Comparison of ENCODE assay signal across 11 cellular contexts in the genomic region with DNA sequence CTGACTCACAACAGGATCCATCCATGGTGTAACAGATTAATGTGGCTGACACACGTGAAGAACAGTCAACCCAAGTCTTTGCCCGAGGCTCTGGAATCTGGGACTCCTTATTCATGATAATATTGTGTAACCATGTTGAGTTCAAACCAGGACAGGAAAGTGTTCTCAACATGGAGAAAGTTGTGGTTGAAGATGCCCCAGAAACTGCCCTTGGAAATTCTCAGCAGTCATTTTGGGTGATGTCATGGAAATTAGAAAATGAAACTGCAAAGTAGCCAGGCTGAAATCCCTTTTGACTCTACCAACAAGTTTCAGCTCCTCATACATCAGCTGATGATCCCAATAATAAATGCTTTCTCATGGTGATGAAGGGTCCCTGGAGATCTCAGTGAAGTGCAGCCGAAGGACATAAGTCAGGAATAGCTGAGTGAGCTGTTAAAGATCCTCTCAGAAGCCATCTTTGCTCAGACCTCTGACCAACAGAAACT.
DNase-seq lines count a peak whose midpoint lies in the region; TF ChIP-seq lines count a peak whose summit lies in the region.
"Had no signal": no experiment of that assay in that cellular context is flagged by ENCODE, and none has a peak within 500 bp of the region (broad histone marks: within the 10 kb centered on the region; RNA-seq: fewer than 3 reads in every experiment).

No MANE protein-coding gene starts in this region.

- H3K23ac ChIP-seq in neuronal stem cell (ENCODE audit: low read depth, low read length, poor library complexity): no peak overlapping the region

- H3K4me3 Mint-ChIP-seq in activated naive CD8-positive, alpha-beta T cell treated with anti-CD3 and anti-CD28 coated beads for 36 hours: no peak overlapping the region
- no peak overlapping the region for H3K4me3 Mint-ChIP-seq in progenitor cell of endocrine pancreas (ENCODE audit: low read depth)
- H3K4me3 Mint-ChIP-seq: neural crest cell; T-helper 1 cell treated with Interleukin-12 subunit alpha and Interleukin-12 subunit beta and Interleukin-4 antibody, amounts not matched to agents 30 μg/mL and 1 μg/mL, for 36 hours had no signal

- no peak for TF ChIP-seq CTCF in stomach (IDR thresholded peaks at IDR 0.05)
- no peak for TF ChIP-seq CTCF in progenitor cell of endocrine pancreas (IDR thresholded peaks at IDR 0.05; ENCODE audit: unreplicated experiment)

- H3K4me3 ChIP-seq in stomach: no peak overlapping the region
- H3K4me3 ChIP-seq in neuronal stem cell (ENCODE audit: low read length in 2 of 2): no peak overlapping the region

- H3K9me3 Mint-ChIP-seq in activated naive CD8-positive, alpha-beta T cell treated with anti-CD3 and anti-CD28 coated beads for 36 hours: no peaks in the 10 kb centered on the region
- no peaks in the 10 kb centered on the region for H3K9me3 Mint-ChIP-seq in progenitor cell of endocrine pancreas (ENCODE audit: low read depth)
- H3K9me3 Mint-ChIP-seq: T-helper 1 cell treated with Interleukin-12 subunit alpha and Interleukin-12 subunit beta and Interleukin-4 antibody, amounts not matched to agents 30 μg/mL and 1 μg/mL, for 36 hours had no signal

- H3K36me3 Mint-ChIP-seq in activated naive CD8-positive, alpha-beta T cell treated with anti-CD3 and anti-CD28 coated beads for 36 hours: peaks cover 12% of the 10 kb centered on the region
- no peaks in the 10 kb centered on the region for H3K36me3 Mint-ChIP-seq in progenitor cell of endocrine pancreas (ENCODE audit: insufficient read depth)

- no peak overlapping the region for H3K4ac ChIP-seq in neuronal stem cell (ENCODE audit: low read length)

- no peak overlapping the region for H4K91ac ChIP-seq in neuronal stem cell (ENCODE audit: low read depth, low read length, poor library complexity)

- peak overlapping the region; percentile 52 for H3K27ac Mint-ChIP-seq in activated naive CD8-positive, alpha-beta T cell treated with anti-CD3 and anti-CD28 coated beads for 36 hours
- H3K27ac Mint-ChIP-seq in progenitor cell of endocrine pancreas: no peak overlapping the region
- H3K27ac Mint-ChIP-seq: T-helper 1 cell treated with Interleukin-12 subunit alpha and Interleukin-12 subunit beta and Interleukin-4 antibody, amounts not matched to agents 30 μg/mL and 1 μg/mL, for 36 hours had no signal

- H3K27ac ChIP-seq in stomach (peak overlapping the region in 4 of 5 donors; percentile 12 to 68 (median 58)), neuronal stem cell (replicated peaks; ENCODE audit: low read length) (no peak overlapping the region)

- H3K9ac ChIP-seq in neuronal stem cell (ENCODE audit: low read depth, low read length, poor library complexity): no peak overlapping the region

- intact Hi-C loops in stomach (cut with DNase I; ENCODE audit: low total_unique reads): no loop called here

- 52 to 80% (median 70%) methylated on average over 3 of the region's 3 CpGs for WGBS in stomach, 5 donors
- WGBS in neuronal stem cell (ENCODE audit: extremely low coverage in 2 of 2, insufficient read length in 2 of 2, insufficient replicate concordance in 1 of 2), 2 donors: no CpG with 5 or more reads among the region's 3 CpGs

- DNase-seq in GOT3 (lab: John Stamatoyannopoulos, UW) (peak; percentile 38), foreskin melanocyte (peak; percentile 93), stomach (no peak), neuronal stem cell (ENCODE audit: low spot score) (no peak), midbrain (lab: John Stamatoyannopoulos, UW) (no peak), NCI-H748 treated with DMSO at 0.1 percent for 48 hours (lab: John Stamatoyannopoulos, UW) (no peak), progenitor cell of endocrine pancreas (ENCODE audit: low spot score, unreplicated experiment) (no peak)
- DNase-seq in activated naive CD8-positive, alpha-beta T cell treated with anti-CD3 and anti-CD28 coated beads for 36 hours: no peak
- DNase-seq: NCI-H146 had no signal

- no peak overlapping the region for H2AFZ ChIP-seq in neuronal stem cell (ENCODE audit: low read length)

- H3K36me3 ChIP-seq in stomach: no peaks in the 10 kb centered on the region
- peaks cover 0 to 2% of the 10 kb centered on the region in 2 donors for H3K36me3 ChIP-seq in neuronal stem cell (replicated peaks in 1 of 2; ENCODE audit: control insufficient read depth in 2 of 2, insufficient read depth in 2 of 2, low read length in 2 of 2)

- no peak overlapping the region for H3K18ac ChIP-seq in neuronal stem cell (ENCODE audit: low read length)

- H4K8ac ChIP-seq in neuronal stem cell (ENCODE audit: low read depth, low read length): no peak overlapping the region

- no peaks in the 10 kb centered on the region for H3K27me3 Mint-ChIP-seq in activated naive CD8-positive, alpha-beta T cell treated with anti-CD3 and anti-CD28 coated beads for 36 hours
- H3K27me3 Mint-ChIP-seq in progenitor cell of endocrine pancreas: peaks cover 11% of the 10 kb centered on the region

- TF ChIP-seq EP300 in stomach (IDR thresholded peaks at IDR 0.05): no peak

- peaks cover 10% of the 10 kb centered on the region for H3K4me1 Mint-ChIP-seq in activated naive CD8-positive, alpha-beta T cell treated with anti-CD3 and anti-CD28 coated beads for 36 hours
- no peaks in the 10 kb centered on the region for H3K4me1 Mint-ChIP-seq in progenitor cell of endocrine pancreas (ENCODE audit: low read depth)
- H3K4me1 Mint-ChIP-seq: neural crest cell had no signal

- H3K27me3 ChIP-seq in stomach: no peaks in the 10 kb centered on the region
- H3K27me3 ChIP-seq in neuronal stem cell (ENCODE audit: control insufficient read depth in 3 of 3, insufficient read depth in 3 of 3, low read depth in 1 of 3, low read length in 3 of 3): peaks cover 0 to 6% (median 0%) of the 10 kb centered on the region in 3 experiments

- no peak overlapping the region for H2BK120ac ChIP-seq in neuronal stem cell (ENCODE audit: low read depth, low read length)

- H3K4me2 ChIP-seq in neuronal stem cell (ENCODE audit: insufficient read depth, low read length, poor library complexity, severe bottlenecking): no peak overlapping the region

- H2BK12ac ChIP-seq in neuronal stem cell (ENCODE audit: low read length): no peak overlapping the region

- no peak overlapping the region for H2AK5ac ChIP-seq in neuronal stem cell (ENCODE audit: low read depth, low read length)

- no peak overlapping the region for H2BK5ac ChIP-seq in neuronal stem cell (ENCODE audit: low read length)

- TF ChIP-seq POLR2A in stomach (IDR thresholded peaks at IDR 0.05): no peak

- no peaks in the 10 kb centered on the region for H3K9me3 ChIP-seq in stomach
- no peaks in the 10 kb centered on the region for H3K9me3 ChIP-seq in neuronal stem cell (replicated peaks in 1 of 2; ENCODE audit: control insufficient read depth in 2 of 2, insufficient read depth in 1 of 2, low read depth in 1 of 2, low read length in 2 of 2)

- H3K4me1 ChIP-seq in stomach: peaks cover 0 to 39% (median 10%) of the 10 kb centered on the region in 4 donors
- peaks cover 0 to 4% of the 10 kb centered on the region in 2 donors for H3K4me1 ChIP-seq in neuronal stem cell (ENCODE audit: control insufficient read depth in 2 of 2, insufficient read depth in 1 of 2, low read depth in 1 of 2, low read length in 2 of 2)

- H3K79me1 ChIP-seq in neuronal stem cell (ENCODE audit: low read depth, low read length): no peaks in the 10 kb centered on the region

- no peak overlapping the region for H2BK15ac ChIP-seq in neuronal stem cell (ENCODE audit: low read length)

- no peak overlapping the region for H3K14ac ChIP-seq in neuronal stem cell (ENCODE audit: low read length)

Comparison
In these comparisons a context has a peak if more than half of its experiments do, and no peak if none do; other contexts are left out.
1. DNase-seq: peak in GOT3 (single experiment) and foreskin melanocyte (single experiment); none in activated naive CD8-positive, alpha-beta T cell treated with anti-CD3 and anti-CD28 coated beads for 36 hours (single experiment), stomach (single experiment), neuronal stem cell (single experiment), midbrain (single experiment), NCI-H748 treated with DMSO at 0.1 percent for 48 hours (single experiment) and progenitor cell of endocrine pancreas (single experiment).